Comparison of ENCODE assay signal across 1 cellular context in the genomic region with DNA sequence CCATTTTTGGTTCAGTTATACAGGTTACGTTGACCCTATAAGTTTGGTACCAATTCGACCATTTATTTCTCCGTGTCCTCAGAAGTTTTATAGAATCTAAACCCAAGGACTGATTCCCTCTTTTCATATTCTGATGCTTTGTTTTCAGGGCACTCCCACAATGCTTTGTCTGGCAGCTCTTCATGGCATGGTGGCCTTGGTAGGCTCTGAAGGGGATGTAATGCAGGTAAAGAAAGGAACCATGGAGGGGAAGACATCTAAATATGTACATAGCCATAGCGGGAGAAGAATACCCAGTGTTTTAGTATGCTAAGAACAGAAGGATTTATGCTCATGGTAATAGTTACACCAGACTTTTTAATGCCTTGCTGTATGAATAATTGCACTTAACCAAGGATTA.
TF ChIP-seq lines count a peak whose summit lies in the region.

No MANE protein-coding gene starts in this region.

TF ChIP-seq in GM23338, 12 proteins besides CTCF, POLR2A, EP300 and RAD21:
- TF ChIP-seq, protein P1, sequence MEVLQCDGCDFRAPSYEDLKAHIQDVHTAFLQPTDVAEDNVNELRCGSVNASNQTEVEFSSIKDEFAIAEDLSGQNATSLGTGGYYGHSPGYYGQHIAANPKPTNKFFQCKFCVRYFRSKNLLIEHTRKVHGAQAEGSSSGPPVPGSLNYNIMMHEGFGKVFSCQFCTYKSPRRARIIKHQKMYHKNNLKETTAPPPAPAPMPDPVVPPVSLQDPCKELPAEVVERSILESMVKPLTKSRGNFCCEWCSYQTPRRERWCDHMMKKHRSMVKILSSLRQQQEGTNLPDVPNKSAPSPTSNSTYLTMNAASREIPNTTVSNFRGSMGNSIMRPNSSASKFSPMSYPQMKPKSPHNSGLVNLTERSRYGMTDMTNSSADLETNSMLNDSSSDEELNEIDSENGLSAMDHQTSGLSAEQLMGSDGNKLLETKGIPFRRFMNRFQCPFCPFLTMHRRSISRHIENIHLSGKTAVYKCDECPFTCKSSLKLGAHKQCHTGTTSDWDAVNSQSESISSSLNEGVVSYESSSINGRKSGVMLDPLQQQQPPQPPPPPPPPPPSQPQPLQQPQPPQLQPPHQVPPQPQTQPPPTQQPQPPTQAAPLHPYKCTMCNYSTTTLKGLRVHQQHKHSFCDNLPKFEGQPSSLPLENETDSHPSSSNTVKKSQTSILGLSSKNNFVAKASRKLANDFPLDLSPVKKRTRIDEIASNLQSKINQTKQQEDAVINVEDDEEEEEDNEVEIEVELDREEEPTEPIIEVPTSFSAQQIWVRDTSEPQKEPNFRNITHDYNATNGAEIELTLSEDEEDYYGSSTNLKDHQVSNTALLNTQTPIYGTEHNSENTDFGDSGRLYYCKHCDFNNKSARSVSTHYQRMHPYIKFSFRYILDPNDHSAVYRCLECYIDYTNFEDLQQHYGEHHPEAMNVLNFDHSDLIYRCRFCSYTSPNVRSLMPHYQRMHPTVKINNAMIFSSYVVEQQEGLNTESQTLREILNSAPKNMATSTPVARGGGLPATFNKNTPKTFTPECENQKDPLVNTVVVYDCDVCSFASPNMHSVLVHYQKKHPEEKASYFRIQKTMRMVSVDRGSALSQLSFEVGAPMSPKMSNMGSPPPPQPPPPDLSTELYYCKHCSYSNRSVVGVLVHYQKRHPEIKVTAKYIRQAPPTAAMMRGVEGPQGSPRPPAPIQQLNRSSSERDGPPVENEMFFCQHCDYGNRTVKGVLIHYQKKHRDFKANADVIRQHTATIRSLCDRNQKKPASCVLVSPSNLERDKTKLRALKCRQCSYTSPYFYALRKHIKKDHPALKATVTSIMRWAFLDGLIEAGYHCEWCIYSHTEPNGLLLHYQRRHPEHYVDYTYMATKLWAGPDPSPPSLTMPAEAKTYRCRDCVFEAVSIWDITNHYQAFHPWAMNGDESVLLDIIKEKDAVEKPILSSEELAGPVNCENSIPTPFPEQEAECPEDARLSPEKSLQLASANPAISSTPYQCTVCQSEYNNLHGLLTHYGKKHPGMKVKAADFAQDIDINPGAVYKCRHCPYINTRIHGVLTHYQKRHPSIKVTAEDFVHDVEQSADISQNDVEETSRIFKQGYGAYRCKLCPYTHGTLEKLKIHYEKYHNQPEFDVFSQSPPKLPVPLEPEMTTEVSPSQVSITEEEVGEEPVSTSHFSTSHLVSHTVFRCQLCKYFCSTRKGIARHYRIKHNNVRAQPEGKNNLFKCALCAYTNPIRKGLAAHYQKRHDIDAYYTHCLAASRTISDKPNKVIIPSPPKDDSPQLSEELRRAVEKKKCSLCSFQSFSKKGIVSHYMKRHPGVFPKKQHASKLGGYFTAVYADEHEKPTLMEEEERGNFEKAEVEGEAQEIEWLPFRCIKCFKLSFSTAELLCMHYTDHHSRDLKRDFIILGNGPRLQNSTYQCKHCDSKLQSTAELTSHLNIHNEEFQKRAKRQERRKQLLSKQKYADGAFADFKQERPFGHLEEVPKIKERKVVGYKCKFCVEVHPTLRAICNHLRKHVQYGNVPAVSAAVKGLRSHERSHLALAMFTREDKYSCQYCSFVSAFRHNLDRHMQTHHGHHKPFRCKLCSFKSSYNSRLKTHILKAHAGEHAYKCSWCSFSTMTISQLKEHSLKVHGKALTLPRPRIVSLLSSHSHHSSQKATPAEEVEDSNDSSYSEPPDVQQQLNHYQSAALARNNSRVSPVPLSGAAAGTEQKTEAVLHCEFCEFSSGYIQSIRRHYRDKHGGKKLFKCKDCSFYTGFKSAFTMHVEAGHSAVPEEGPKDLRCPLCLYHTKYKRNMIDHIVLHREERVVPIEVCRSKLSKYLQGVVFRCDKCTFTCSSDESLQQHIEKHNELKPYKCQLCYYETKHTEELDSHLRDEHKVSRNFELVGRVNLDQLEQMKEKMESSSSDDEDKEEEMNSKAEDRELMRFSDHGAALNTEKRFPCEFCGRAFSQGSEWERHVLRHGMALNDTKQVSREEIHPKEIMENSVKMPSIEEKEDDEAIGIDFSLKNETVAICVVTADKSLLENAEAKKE (CRISPR knock-in tag; IDR thresholded peaks at IDR 0.05): peak; percentile 96
- TF ChIP-seq POLR2AphosphoS5 (IDR thresholded peaks at IDR 0.05; ENCODE audit: low read depth): no peak
